2 cellular contexts compared by ENCODE assay signal in the genomic region with DNA sequence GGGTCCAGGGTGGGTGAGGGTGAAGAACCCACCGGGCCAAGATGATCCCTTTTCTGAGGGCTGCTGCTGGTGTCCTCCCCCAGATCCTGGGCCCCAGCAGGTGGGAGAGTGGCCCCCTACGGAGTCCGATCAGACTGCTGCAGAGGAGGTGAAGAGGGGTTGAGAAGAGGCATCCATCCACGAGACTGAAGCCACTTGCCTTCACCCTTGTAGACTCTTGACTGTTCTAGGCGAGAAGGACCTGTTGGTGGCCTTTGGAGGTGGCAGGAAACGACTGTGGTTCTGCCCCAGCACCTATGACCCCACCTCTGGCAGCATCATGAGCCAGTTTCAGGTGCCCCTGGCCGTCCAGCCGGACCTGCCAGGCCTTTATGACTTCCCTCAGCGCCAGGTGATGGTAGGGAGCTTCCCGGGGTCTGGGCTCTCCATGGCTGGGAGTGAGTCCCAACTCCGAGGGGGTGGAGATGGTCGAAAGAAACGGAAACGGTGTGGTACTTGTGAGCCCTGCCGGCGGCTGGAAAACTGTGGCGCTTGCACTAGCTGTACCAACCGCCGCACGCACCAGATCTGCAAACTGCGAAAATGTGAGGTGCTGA.
TF ChIP-seq lines count a peak whose summit lies in the region.

No MANE protein-coding gene starts in this region.

TF ChIP-seq in A549, 52 proteins besides CTCF, POLR2A, EP300 and RAD21:
- TF ChIP-seq RFX5 (IDR thresholded peaks at IDR 0.05) (no peak), USF2 (IDR thresholded peaks at IDR 0.05) (no peak), NPAS2 (CRISPR knock-in tag; IDR thresholded peaks at IDR 0.05; ENCODE audit: borderline replicate concordance) (no peak), JUN (IDR thresholded peaks at IDR 0.05) (no peak), ESRRA (IDR thresholded peaks at IDR 0.05; ENCODE audit: borderline replicate concordance, low read length) (no peak), ZSCAN20 (CRISPR knock-in tag; IDR thresholded peaks at IDR 0.05) (no peak), GATA3 (IDR thresholded peaks at IDR 0.05; ENCODE audit: borderline replicate concordance) (no peak), HMGXB4 (CRISPR knock-in tag; IDR thresholded peaks at IDR 0.05; ENCODE audit: borderline replicate concordance) (no peak), CHD4 (IDR thresholded peaks at IDR 0.05; ENCODE audit: borderline replicate concordance) (no peak), PHF8 (IDR thresholded peaks at IDR 0.05; ENCODE audit: borderline replicate concordance, low read depth) (no peak), ZNF302 (CRISPR knock-in tag; IDR thresholded peaks at IDR 0.05) (no peak), HOXB13 (CRISPR knock-in tag; IDR thresholded peaks at IDR 0.05; ENCODE audit: low read depth) (no peak), SREBF2 (IDR thresholded peaks at IDR 0.05) (no peak)

TF ChIP-seq in IMR-90, 13 proteins besides CTCF, POLR2A, EP300 and RAD21:
- TF ChIP-seq FOS (IDR thresholded peaks at IDR 0.05; ENCODE audit: low read depth, low read length) (no peak), MAZ (IDR thresholded peaks at IDR 0.05; ENCODE audit: borderline replicate concordance, low read depth, low read length) (no peak), ELK1 (IDR thresholded peaks at IDR 0.05; ENCODE audit: borderline replicate concordance, low read depth, low read length) (no peak), BHLHE40 (IDR thresholded peaks at IDR 0.05; ENCODE audit: low read depth, low read length) (no peak), RFX5 (IDR thresholded peaks at IDR 0.05; ENCODE audit: low read depth, low read length) (no peak), RCOR1 (IDR thresholded peaks at IDR 0.05; ENCODE audit: insufficient replicate concordance, low read length) (no peak)
TF ChIP-seq in IMR-90: peak in this region for 0.
